8 cellular contexts compared by ENCODE assay signal in the genomic region with DNA sequence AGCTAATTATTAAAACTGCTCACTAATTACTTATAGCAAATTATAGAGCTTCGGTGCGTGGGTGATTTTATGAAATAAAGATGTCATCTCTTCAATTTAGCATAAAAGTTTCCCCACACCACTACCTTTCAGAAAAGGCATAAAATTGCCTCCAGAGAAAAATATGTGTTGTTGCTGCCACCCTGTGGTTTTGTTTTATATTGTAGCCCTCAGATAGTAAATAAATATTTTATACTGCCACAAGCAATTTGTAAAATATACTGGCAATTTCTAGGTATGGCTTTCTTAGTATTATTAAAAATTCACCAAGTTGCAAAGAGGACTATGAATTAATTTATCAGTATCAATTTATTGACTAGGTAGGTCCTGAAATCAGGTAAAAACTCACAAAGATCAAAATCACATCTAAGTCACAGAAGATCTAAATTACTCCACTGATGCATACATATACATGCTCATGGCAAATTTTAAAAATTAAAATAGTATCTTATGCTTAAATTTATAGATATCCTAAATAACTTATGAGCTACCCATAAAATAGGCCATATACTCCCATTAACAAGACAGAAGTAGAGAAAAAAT. TPM values are rescaled to one million over a fixed set of nuclear protein-coding genes. Genes with fewer than 3 reads are reported as not detected.
DNase-seq lines count a peak whose midpoint lies in the region; ATAC-seq and TF ChIP-seq lines count a peak whose summit lies in the region.

No MANE protein-coding gene starts in this region.

- no peak for TF ChIP-seq POLR2A in GM18505 (IDR thresholded peaks at IDR 0.05; ENCODE audit: borderline replicate concordance, extremely low read depth, insufficient read depth, insufficient read length)

- peak; percentile 53 for ATAC-seq in HG03442 (IDR thresholded peaks at IDR 0.05; ENCODE audit: unreplicated experiment)
- ATAC-seq in GM19324 (IDR thresholded peaks at IDR 0.05; ENCODE audit: low FRiP score, unreplicated experiment), result no peak
- no peak for ATAC-seq in GM18505 (IDR thresholded peaks at IDR 0.05; ENCODE audit: unreplicated experiment)
- no peak for ATAC-seq in GM19463 (IDR thresholded peaks at IDR 0.05; ENCODE audit: unreplicated experiment)

- DNase-seq in SHP77 (lab: John Stamatoyannopoulos, UW) (peak; percentile 7 to 8), SHP77 treated with DMSO at 0.1 percent for 48 hours (lab: John Stamatoyannopoulos, UW) (no peak), RPMI7951 (ENCODE audit: low read depth) (peak; percentile 26), glomerular endothelial cell (ENCODE audit: extremely low read depth, low read depth, low spot score) (peak; percentile 5)

RNA-seq across cellular contexts. Expression of a gene that starts 26.5 kb away (rescaled TPM):
- total RNA-seq in RPMI7951 (2014; rRNA removed; shearing (Covaris generic)), result 21.8 and 30.9 TPM in 2 replicates
- total RNA-seq in glomerular endothelial cell, result 5.5 and 21.2 TPM in 2 replicates
